Comparison of ENCODE assay signal across 8 cellular contexts in the genomic region with DNA sequence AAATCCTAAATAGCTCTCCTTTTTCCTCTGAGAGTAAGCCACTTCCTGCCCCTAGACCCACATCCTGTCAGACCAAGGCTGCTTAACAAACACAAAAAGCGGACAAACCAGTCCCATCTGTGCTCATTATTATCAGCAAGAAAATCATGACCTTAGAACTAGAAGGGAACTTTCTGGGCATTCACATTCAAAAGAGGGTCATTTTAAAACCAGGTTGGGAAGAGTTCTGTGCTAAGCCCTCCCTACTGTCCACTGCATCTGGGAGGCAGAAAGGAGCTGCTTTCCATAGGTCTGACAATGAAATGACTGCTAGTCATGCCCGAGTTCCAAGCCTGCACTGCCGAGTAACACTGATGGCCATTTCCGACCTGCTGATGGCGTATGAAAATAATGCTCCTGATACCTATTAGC. TPM values are rescaled to one million over a fixed set of nuclear protein-coding genes. Genes with fewer than 3 reads are reported as not detected.
DNase-seq lines count a peak whose midpoint lies in the region; ATAC-seq and TF ChIP-seq lines count a peak whose summit lies in the region.

No MANE protein-coding gene starts in this region.

- H3K4me3 ChIP-seq in A673 (ENCODE audit: low read depth, low read length, poor library complexity, severe bottlenecking), result no peak overlapping the region
- H3K4me3 ChIP-seq in OCI-LY1 (ENCODE audit: low read depth, low read length, poor library complexity, severe bottlenecking), result peak overlapping the region; percentile 51
- peak overlapping the region; percentile 54 for H3K4me3 ChIP-seq in parathyroid adenoma (ENCODE audit: low read depth, low read length)
- H3K4me3 ChIP-seq in BE2C (ENCODE audit: low read depth, low read length), result no peak overlapping the region

- intact Hi-C loops in A673 (cut with micrococcal nuclease; ENCODE audit: unreplicated experiment), result no loop called here

- POLR2A ChIA-PET in A673 (lab: Charles Lee; ENCODE audit: low non-redundant PET), result no interaction called here

- BruUV-seq in A673 (replicated peaks; lab: Mats Ljungman, UMichigan), result no TSS peak

- H3K27me3 ChIP-seq in A673 (replicated peaks; ENCODE audit: insufficient read depth, low read depth, low read length, poor library complexity) (no peaks in the 10 kb centered on the region), OCI-LY1 (ENCODE audit: insufficient read depth, low read length) (no peaks in the 10 kb centered on the region), parathyroid adenoma (ENCODE audit: control insufficient read depth, insufficient read depth, low read length) (no peaks in the 10 kb centered on the region), BE2C (no peaks in the 10 kb centered on the region)

- H3K36me3 ChIP-seq in A673 (ENCODE audit: insufficient read depth, low read length, poor library complexity, severe bottlenecking), result no peaks in the 10 kb centered on the region
- peaks cover 59% of the 10 kb centered on the region; the same call in 1 of the 2 replicates for H3K36me3 ChIP-seq in OCI-LY1 (ENCODE audit: insufficient read depth, low read length)
- H3K36me3 ChIP-seq in parathyroid adenoma (ENCODE audit: control insufficient read depth, insufficient read depth, low read length), result no peaks in the 10 kb centered on the region
- peaks cover 5% of the 10 kb centered on the region; the same call in 1 of the 2 replicates for H3K36me3 ChIP-seq in BE2C

- H3F3A ChIP-seq in OCI-LY1 (ENCODE audit: insufficient read depth, low read length), result peaks cover 5% of the 10 kb centered on the region; the same call in 1 of the 2 replicates

- H3K4me1 ChIP-seq in A673 (ENCODE audit: insufficient read depth, low read length, poor library complexity, severe bottlenecking) (peaks cover 52% of the 10 kb centered on the region), OCI-LY1 (ENCODE audit: insufficient read depth, low read length, severe bottlenecking) (peaks cover 99% of the 10 kb centered on the region), parathyroid adenoma (peaks cover 81% of the 10 kb centered on the region), BE2C (peaks cover 36% of the 10 kb centered on the region)

- peak overlapping the region; percentile 78 for H3K4me2 ChIP-seq in OCI-LY1 (ENCODE audit: low read length)
- peak overlapping the region; percentile 76 for H3K4me2 ChIP-seq in parathyroid adenoma (ENCODE audit: low read length)

- CTCF ChIA-PET in A673 (lab: Charles Lee), result interaction anchor here (0.6 kb wide), 1 partner anchor 29 kb away, joined by 7 read pairs; no protein-coding TSS in a partner anchor

- peak; percentile 66 for ATAC-seq in HG02885 (IDR thresholded peaks at IDR 0.05; ENCODE audit: poor library complexity, unreplicated experiment)

- in situ Hi-C loops in GM13977 (cut with MboI; ENCODE audit: low pct_unique_long_range_greater_than_20kb, low sequenced_read_pairs, unreplicated experiment), result no loop called here

- DNase-seq in A673 (ENCODE audit: low spot score) (peak; percentile 39), GM13977 (ENCODE audit: low spot score) (peak; percentile 45), BE2C (no peak), NCI-H345 (lab: John Stamatoyannopoulos, UW) (no peak)
- peak; percentile 14 for DNase-seq in effector CD8-positive, alpha-beta T cell (lab: John Stamatoyannopoulos, UW)

- no peaks in the 10 kb centered on the region for H4K20me1 ChIP-seq in OCI-LY1 (ENCODE audit: insufficient read depth, low read length)

- H3K27ac ChIP-seq in A673 (ENCODE audit: low read depth, low read length, poor library complexity, severe bottlenecking) (peak overlapping the region; percentile 64), OCI-LY1 (ENCODE audit: low read depth, low read length, poor library complexity, severe bottlenecking) (peak overlapping the region; percentile 97), parathyroid adenoma (peak overlapping the region; percentile 93)

- no peak overlapping the region for H2AFZ ChIP-seq in OCI-LY1 (ENCODE audit: low read length)
- H2AFZ ChIP-seq in parathyroid adenoma, result no peak overlapping the region

- TF ChIP-seq CTCF in A673 (conservative IDR thresholded peaks at IDR 0.05; ENCODE audit: low read depth, low read length) (no peak), GM13977 (IDR thresholded peaks at IDR 0.05; ENCODE audit: extremely low read depth, insufficient read depth, missing control alignments) (no peak), OCI-LY1 (IDR thresholded peaks at IDR 0.05; ENCODE audit: low read length) (no peak), parathyroid adenoma (IDR thresholded peaks at IDR 0.05) (no peak), BE2C (IDR thresholded peaks at IDR 0.05; ENCODE audit: low read depth, low read length) (no peak)

- no peaks in the 10 kb centered on the region for H3K9me2 ChIP-seq in OCI-LY1 (ENCODE audit: low read depth, low read length)

- H3K79me2 ChIP-seq in OCI-LY1 (ENCODE audit: insufficient read depth, low read length), result peaks cover 95% of the 10 kb centered on the region
- H3K79me2 ChIP-seq in parathyroid adenoma, result peaks cover 74% of the 10 kb centered on the region

- H3K9ac ChIP-seq in OCI-LY1 (ENCODE audit: low read length), result peak overlapping the region; percentile 28; the same call in 1 of the 2 replicates
- H3K9ac ChIP-seq in parathyroid adenoma, result no peak overlapping the region

- no peaks in the 10 kb centered on the region for H3K9me3 ChIP-seq in A673 (ENCODE audit: low read depth, low read length, poor library complexity, severe bottlenecking)
- H3K9me3 ChIP-seq in OCI-LY1 (ENCODE audit: low read length), result no peaks in the 10 kb centered on the region
- H3K9me3 ChIP-seq in parathyroid adenoma (ENCODE audit: control insufficient read depth, low read length), result no peaks in the 10 kb centered on the region
- H3K9me3 ChIP-seq in BE2C, result no peaks in the 10 kb centered on the region

RNA-seq across cellular contexts. Expression of a gene that starts 15.4 kb away (rescaled TPM):
- 144 and 146 TPM in 2 replicates for total RNA-seq in A673 (2021)
- 63.8 TPM for polyA plus RNA-seq in BE2C (2012; ENCODE audit: insufficient read depth, insufficient read length, low read depth)

Comparison
In these comparisons a context has a peak if more than half of its experiments do, and no peak if none do; other contexts are left out.
1. DNase-seq: peak in A673 (single experiment), GM13977 (single experiment) and effector CD8-positive, alpha-beta T cell (single experiment); none in BE2C (single experiment) and NCI-H345 (single experiment).
2. H3K4me3 ChIP-seq: peak in OCI-LY1 (single experiment) and parathyroid adenoma (single experiment); none in A673 (single experiment) and BE2C (single experiment).
3. Peak in every context shown above with its lines, with median percentiles within 50 percentile points of each other: H3K27ac ChIP-seq.